Comparison of ENCODE assay signal across 18 cellular contexts in genomic region chr17:19329136-19329535, GRCh38. TPM values are rescaled to one million over a fixed set of nuclear protein-coding genes. Genes with fewer than 3 reads are reported as not detected.
DNase-seq lines count a peak whose midpoint lies in the region; ATAC-seq, FAIRE-seq and TF ChIP-seq lines count a peak whose summit lies in the region.
"Had no signal": no experiment of that assay in that cellular context is flagged by ENCODE, and none has a peak within 500 bp of the region (broad histone marks: within the 10 kb centered on the region; RNA-seq: fewer than 3 reads in every experiment).

No MANE protein-coding gene starts in this region.

- peak overlapping the region; percentile 47 for H3K14ac ChIP-seq in neuronal stem cell (ENCODE audit: low read length)

- no peak overlapping the region for H3K4me3 ChIP-seq in K562
- no peak overlapping the region for H3K4me3 ChIP-seq in neuronal stem cell (ENCODE audit: low read length in 2 of 2)
- H3K4me3 ChIP-seq in upper lobe of right lung: no peak overlapping the region
- H3K4me3 ChIP-seq: A549, HAP-1 had no signal

- BruUV-seq in K562 (replicated peaks; lab: Mats Ljungman, UMichigan): no TSS peak

- no peak for FAIRE-seq in K562 (lab: Jason Lieb, UNC)
- FAIRE-seq: A549, G401.6, GM12891, H1, HepG2 had no signal

- no peak overlapping the region for H2BK120ac ChIP-seq in neuronal stem cell (ENCODE audit: low read depth, low read length)

- H3K9ac ChIP-seq in K562 (ENCODE audit: insufficient read depth in 1 of 2, low read depth in 2 of 2, low read length in 2 of 2): 0 out of 4 replicates have a peak overlapping the region, but pooled peaks of 1 of the 2 experiments have one; percentile 5
- H3K9ac ChIP-seq in neuronal stem cell (ENCODE audit: low read depth, low read length, poor library complexity): peak overlapping the region; percentile 32

- H2AK5ac ChIP-seq in neuronal stem cell (ENCODE audit: low read depth, low read length): peak overlapping the region; percentile 42

- WGBS in K562 (ENCODE audit: insufficient coverage, low coverage, missing lambda C conversion rate): 57% methylated on average over 2 of the region's 2 CpGs
- WGBS in neuronal stem cell (ENCODE audit: extremely low coverage in 2 of 2, insufficient read length in 2 of 2, insufficient replicate concordance in 1 of 2), 2 donors: no CpG with 5 or more reads among the region's 2 CpGs

- H3K4me2 ChIP-seq in K562 (ENCODE audit: insufficient read depth, low read length) (no peak overlapping the region), neuronal stem cell (ENCODE audit: insufficient read depth, low read length, poor library complexity, severe bottlenecking) (no peak overlapping the region)
- H3K4me2 ChIP-seq: A549 had no signal

- no peaks in the 10 kb centered on the region for H3K9me1 ChIP-seq in K562 (ENCODE audit: control insufficient read depth, insufficient read depth, low read length)

- H2BK15ac ChIP-seq in neuronal stem cell (ENCODE audit: low read length): no peak overlapping the region

- no peak overlapping the region for H2BK12ac ChIP-seq in neuronal stem cell (ENCODE audit: low read length)

- no peaks in the 10 kb centered on the region for H3K79me2 ChIP-seq in K562 (ENCODE audit: control insufficient read depth, insufficient read depth, low read length)

- H3K36me3 ChIP-seq in K562 (ENCODE audit: control insufficient read depth, insufficient read depth, low read length) (no peaks in the 10 kb centered on the region; the same call in 2 of the 3 replicates), neuronal stem cell (replicated peaks in 1 of 2; ENCODE audit: control insufficient read depth in 2 of 2, insufficient read depth in 2 of 2, low read length in 2 of 2) (peaks cover 6 to 85% of the 10 kb centered on the region in 2 donors), upper lobe of right lung (peaks cover under 1% of the 10 kb centered on the region)
- H3K36me3 ChIP-seq: BE2C had no signal

- DNase-seq in RWPE1 (ENCODE audit: low spot score) (no peak), K562 (ENCODE audit: extremely low read depth in 1 of 4, low spot score in 3 of 4) (no peak), neuronal stem cell (ENCODE audit: low spot score) (no peak), upper lobe of right lung (peak; percentile 60), NAMALWA (ENCODE audit: low spot score) (no peak), NCI-H226 (no peak)
- DNase-seq in stimulated activated CD8-positive, alpha-beta memory T cell treated with anti-CD3 and anti-CD28 coated beads, Interleukin-4, amount 100 ng/mL, for 48 hours: no peak
- DNase-seq: BE2C; CD4-positive, alpha-beta memory T cell; DMS79 treated with DMSO at 0.1 percent for 48 hours; EL had no signal

- H3K9me3 ChIP-seq in K562 (replicated peaks; ENCODE audit: control insufficient read depth, insufficient read depth, low read depth, low read length) (no peaks in the 10 kb centered on the region), neuronal stem cell (replicated peaks in 1 of 2; ENCODE audit: control insufficient read depth in 2 of 2, insufficient read depth in 1 of 2, low read depth in 1 of 2, low read length in 2 of 2) (peaks cover 2 to 18% of the 10 kb centered on the region in 2 donors), upper lobe of right lung (no peaks in the 10 kb centered on the region)
- H3K9me3 ChIP-seq: BE2C had no signal

- H3K18ac ChIP-seq in neuronal stem cell (ENCODE audit: low read length): peak overlapping the region; percentile 77

- TF ChIP-seq RAD21 in K562 (CRISPR knock-in tag; conservative IDR thresholded peaks at IDR 0.05 in 1 of 2, IDR thresholded peaks at IDR 0.05 in 1 of 2): no peak

- no peak for TF ChIP-seq EP300 in K562 (IDR thresholded peaks at IDR 0.05; ENCODE audit: low read length)

- POLR2A ChIA-PET in RWPE1 (lab: Yijun Ruan, JAX; ENCODE audit: low non-redundant PET) (no interaction called here), K562 (lab: Yijun Ruan, JAX) (no interaction called here)

- ATAC-seq in K562 (no peak), upper lobe of right lung (no peak)
- ATAC-seq: A549, HepG2 had no signal

- intact Hi-C loops in K562 (cut with micrococcal nuclease): no loop called here
- intact Hi-C loops in upper lobe of right lung (cut with DNase I): no loop called here

- H3K4ac ChIP-seq in neuronal stem cell (ENCODE audit: low read length): no peak overlapping the region

- no peak for TF ChIP-seq CTCF in RWPE1 (conservative IDR thresholded peaks at IDR 0.05; ENCODE audit: low read depth)
- TF ChIP-seq CTCF in K562 (IDR thresholded peaks at IDR 0.05 in 2 of 3, conservative IDR thresholded peaks at IDR 0.05 in 1 of 3; ENCODE audit: insufficient read depth in 2 of 3, low read depth in 1 of 3, low read length in 3 of 3): no peak
- TF ChIP-seq CTCF in upper lobe of right lung (IDR thresholded peaks at IDR 0.05): no peak

- in situ Hi-C loops in K562 (cut with MboI): no loop called here

- no peak overlapping the region for H2AFZ ChIP-seq in K562 (ENCODE audit: low read depth, low read length)
- H2AFZ ChIP-seq in neuronal stem cell (ENCODE audit: low read length): no peak overlapping the region

- peak overlapping the region; percentile 36 for H3K27ac ChIP-seq in RWPE1
- no peak overlapping the region for H3K27ac ChIP-seq in K562 (ENCODE audit: extremely low read depth, low read depth, low read length)
- H3K27ac ChIP-seq in neuronal stem cell (replicated peaks; ENCODE audit: low read length): no peak overlapping the region
- no peak overlapping the region for H3K27ac ChIP-seq in upper lobe of right lung
- H3K27ac ChIP-seq: C4-2B had no signal

- peak overlapping the region; percentile 4 for H2BK5ac ChIP-seq in neuronal stem cell (ENCODE audit: low read length)

- CTCF ChIA-PET in RWPE1 (lab: Yijun Ruan, JAX): no interaction called here
- CTCF ChIA-PET in K562 (lab: Yijun Ruan, JAX; ENCODE audit: low intra/inter-chr PET ratio): no interaction called here

- no peak overlapping the region for H4K8ac ChIP-seq in neuronal stem cell (ENCODE audit: low read depth, low read length)

- H3K27me3 ChIP-seq in K562 (ENCODE audit: control insufficient read depth in 2 of 2, insufficient read depth in 2 of 2, low read length in 2 of 2) (no peaks in the 10 kb centered on the region), neuronal stem cell (ENCODE audit: control insufficient read depth in 3 of 3, insufficient read depth in 3 of 3, low read depth in 1 of 3, low read length in 3 of 3) (no peaks in the 10 kb centered on the region), upper lobe of right lung (no peaks in the 10 kb centered on the region)
- H3K27me3 ChIP-seq: BE2C had no signal

- TF ChIP-seq POLR2A in K562 (conservative IDR thresholded peaks at IDR 0.05): no peak

- H3K79me1 ChIP-seq in neuronal stem cell (ENCODE audit: low read depth, low read length): no peaks in the 10 kb centered on the region

- H3K23ac ChIP-seq in neuronal stem cell (ENCODE audit: low read depth, low read length, poor library complexity): peak overlapping the region; percentile 89

- no peaks in the 10 kb centered on the region for H4K20me1 ChIP-seq in K562 (replicated peaks; ENCODE audit: control insufficient read depth, insufficient read depth, low read length)

- peak overlapping the region; percentile 34 for H4K91ac ChIP-seq in neuronal stem cell (ENCODE audit: low read depth, low read length, poor library complexity)

- H3K4me1 ChIP-seq in K562 (replicated peaks in 1 of 2; ENCODE audit: control insufficient read depth in 2 of 2, insufficient read depth in 2 of 2, low read length in 2 of 2): peaks cover 0 to 7% of the 10 kb centered on the region in 2 experiments; a peak in 2 of 5 replicates
- peaks cover 8 to 20% of the 10 kb centered on the region in 2 donors for H3K4me1 ChIP-seq in neuronal stem cell (ENCODE audit: control insufficient read depth in 2 of 2, insufficient read depth in 1 of 2, low read depth in 1 of 2, low read length in 2 of 2)
- no peaks in the 10 kb centered on the region for H3K4me1 ChIP-seq in upper lobe of right lung
- H3K4me1 ChIP-seq: BE2C, HAP-1 had no signal

RNA-seq across cellular contexts. Expression of gene B9D1, which starts 33.4 kb away (rescaled TPM):
- total RNA-seq in K562 (2011; cell fraction: chromatin; rRNA removed; ENCODE audit: low replicate concordance): 15.4 and 25.4 TPM in 2 replicates
- total RNA-seq in K562 (2011; cell fraction: nucleolus; rRNA removed): 22.5 and 35.0 TPM in 2 replicates
- total RNA-seq in K562 (2011; cell fraction: nucleoplasm; rRNA removed): 21.7 and 23.8 TPM in 2 replicates
- 24.0 and 24.9 TPM in 2 replicates for total RNA-seq in K562 (2014; rRNA removed)
- total RNA-seq in K562 (2014; rRNA removed; fragmentation: Illumina TruSeq; extraction: Trizol): 7.6 and 10.3 TPM in 2 replicates
- total RNA-seq in K562 (2015; rRNA removed; fragmentation: Illumina TruSeq; extraction: Trizol): 8.9 and 10.0 TPM in 2 replicates
- 12.7 and 15.0 TPM in 2 replicates for total RNA-seq in K562 (2021)
- polyA plus RNA-seq in K562 (2011; rRNA removed): 23.4 and 28.0 TPM in 2 replicates
- polyA plus RNA-seq in K562 (2011; cell fraction: cytosol; rRNA removed): 26.8 and 45.5 TPM in 2 replicates
- 43.7 and 59.8 TPM in 2 replicates for polyA plus RNA-seq in K562 (2011; cell fraction: nucleus; rRNA removed)
- 14.9 and 22.4 TPM in 2 replicates for polyA plus RNA-seq in K562 (2012)
- 14.3 and 18.9 TPM in 2 replicates for polyA plus RNA-seq in K562 (2014; fragmentation: Illumina TruSeq; extraction: Trizol)
- polyA plus RNA-seq in K562 (2014; fragmentation: Nextera tagmentation; extraction: Ambion mirVana): 10 to 100 TPM in 1 of 2 experiments, 1 to 10 TPM in 1; 9.5 to 17.9 TPM
- 26.5 and 28.8 TPM in 2 replicates for polyA plus RNA-seq in K562 (2014; rRNA removed)
- polyA minus RNA-seq in K562 (2011; rRNA and poly(A)+ RNA removed): 7.7 and 16.5 TPM in 2 replicates
- 6.1 and 8.9 TPM in 2 replicates for polyA minus RNA-seq in K562 (2011; cell fraction: cytosol; rRNA and poly(A)+ RNA removed)
- polyA minus RNA-seq in K562 (2011; cell fraction: nucleus; rRNA and poly(A)+ RNA removed): 11.6 and 13.3 TPM in 2 replicates
- polyA plus RNA-seq in neuronal stem cell (2013, experiment 1 of 2): 22.2 TPM
- 23.4 TPM for polyA plus RNA-seq in neuronal stem cell (2013, experiment 2 of 2)
- total RNA-seq in upper lobe of right lung: 9.9 TPM

RNA-seq across cellular contexts. Expression of gene MAPK7, which starts 49.2 kb away (rescaled TPM):
- total RNA-seq in K562 (2011; cell fraction: chromatin; rRNA removed; ENCODE audit: low replicate concordance): 7.3 and 21.2 TPM in 2 replicates
- 8.8 and 12.7 TPM in 2 replicates for total RNA-seq in K562 (2011; cell fraction: nucleolus; rRNA removed)
- 5.4 and 6.3 TPM in 2 replicates for total RNA-seq in K562 (2011; cell fraction: nucleoplasm; rRNA removed)
- 2.5 and 4.5 TPM in 2 replicates for total RNA-seq in K562 (2014; rRNA removed)
- 1.1 TPM in 2 replicates for total RNA-seq in K562 (2014; rRNA removed; fragmentation: Illumina TruSeq; extraction: Trizol)
- total RNA-seq in K562 (2015; rRNA removed; fragmentation: Illumina TruSeq; extraction: Trizol): 2.5 and 2.7 TPM in 2 replicates
- total RNA-seq in K562 (2021): 7.4 and 7.5 TPM in 2 replicates
- polyA plus RNA-seq in K562 (2011; rRNA removed): 2.5 and 2.9 TPM in 2 replicates
- polyA plus RNA-seq in K562 (2011; cell fraction: cytosol; rRNA removed): 2.3 and 4.4 TPM in 2 replicates
- 8.0 and 15.0 TPM in 2 replicates for polyA plus RNA-seq in K562 (2011; cell fraction: nucleus; rRNA removed)
- polyA plus RNA-seq in K562 (2012): 5.2 and 6.4 TPM in 2 replicates
- 3.3 and 5.5 TPM in 2 replicates for polyA plus RNA-seq in K562 (2014; fragmentation: Illumina TruSeq; extraction: Trizol)
- under 1 TPM; 0.46 to 0.68 TPM for polyA plus RNA-seq in K562 (2014; fragmentation: Nextera tagmentation; extraction: Ambion mirVana)
- 4.3 and 6.2 TPM in 2 replicates for polyA plus RNA-seq in K562 (2014; rRNA removed)
- 4.3 and 5.0 TPM in 2 replicates for polyA minus RNA-seq in K562 (2011; rRNA and poly(A)+ RNA removed)
- 2.9 and 5.5 TPM in 2 replicates for polyA minus RNA-seq in K562 (2011; cell fraction: cytosol; rRNA and poly(A)+ RNA removed)
- 14.0 and 14.4 TPM in 2 replicates for polyA minus RNA-seq in K562 (2011; cell fraction: nucleus; rRNA and poly(A)+ RNA removed)
- 21.1 TPM for polyA plus RNA-seq in neuronal stem cell (2013, experiment 1 of 2)
- 21.3 TPM for polyA plus RNA-seq in neuronal stem cell (2013, experiment 2 of 2)
- total RNA-seq in upper lobe of right lung: 25.7 TPM

RNA-seq across cellular contexts. Expression of gene MFAP4, which starts 57.9 kb away (rescaled TPM):
- total RNA-seq in K562 (2011; cell fraction: chromatin; rRNA removed; ENCODE audit: low replicate concordance): not detected in 2 replicates
- total RNA-seq in K562 (2011; cell fraction: nucleolus; rRNA removed): not detected in 2 replicates
- total RNA-seq in K562 (2011; cell fraction: nucleoplasm; rRNA removed): not detected in 2 replicates
- total RNA-seq in K562 (2014; rRNA removed) (not detected in 2 replicates), K562 (2014; rRNA removed; fragmentation: Illumina TruSeq; extraction: Trizol) (not detected in 2 replicates), K562 (2015; rRNA removed; fragmentation: Illumina TruSeq; extraction: Trizol) (not detected in 2 replicates), K562 (2021) (0.24 and 0.36 TPM in 2 replicates), upper lobe of right lung (270 TPM)
- polyA plus RNA-seq in K562 (2011; rRNA removed) (not detected in 2 replicates), K562 (2014; fragmentation: Illumina TruSeq; extraction: Trizol) (not detected in 2 replicates), K562 (2014; fragmentation: Nextera tagmentation; extraction: Ambion mirVana) (under 1 TPM in 1 of 2 experiments, not detected in 1; 0.07 TPM), K562 (2014; rRNA removed) (not detected in 2 replicates)
- polyA plus RNA-seq in K562 (2011; cell fraction: cytosol; rRNA removed): not detected in 2 replicates
- not detected in 2 replicates for polyA plus RNA-seq in K562 (2011; cell fraction: nucleus; rRNA removed)
- 1.0 TPM in 1 of 2 replicates, not detected in the other for polyA plus RNA-seq in K562 (2012)
- not detected in 2 replicates for polyA minus RNA-seq in K562 (2011; rRNA and poly(A)+ RNA removed)
- polyA minus RNA-seq in K562 (2011; cell fraction: cytosol; rRNA and poly(A)+ RNA removed): not detected in 2 replicates
- not detected in 2 replicates for polyA minus RNA-seq in K562 (2011; cell fraction: nucleus; rRNA and poly(A)+ RNA removed)
- polyA plus RNA-seq in neuronal stem cell (2013, experiment 1 of 2): 0.18 TPM
- 0.07 TPM for polyA plus RNA-seq in neuronal stem cell (2013, experiment 2 of 2)
- total RNA-seq: CD4-positive, alpha-beta memory T cell; HepG2 had no signal
- polyA plus RNA-seq: CD4-positive, alpha-beta memory T cell had no signal

Comparison
In these comparisons a context has a peak if more than half of its experiments do, and no peak if none do; other contexts are left out.
1. RNA of gene MFAP4, which starts 57.9 kb away (total RNA-seq): 270 TPM in upper lobe of right lung (single experiment); 0.24 to 0.36 TPM in K562; every median in the first group is over 100 times any median in the second.